Comparison of ENCODE assay signal across 13 cellular contexts in the genomic region with DNA sequence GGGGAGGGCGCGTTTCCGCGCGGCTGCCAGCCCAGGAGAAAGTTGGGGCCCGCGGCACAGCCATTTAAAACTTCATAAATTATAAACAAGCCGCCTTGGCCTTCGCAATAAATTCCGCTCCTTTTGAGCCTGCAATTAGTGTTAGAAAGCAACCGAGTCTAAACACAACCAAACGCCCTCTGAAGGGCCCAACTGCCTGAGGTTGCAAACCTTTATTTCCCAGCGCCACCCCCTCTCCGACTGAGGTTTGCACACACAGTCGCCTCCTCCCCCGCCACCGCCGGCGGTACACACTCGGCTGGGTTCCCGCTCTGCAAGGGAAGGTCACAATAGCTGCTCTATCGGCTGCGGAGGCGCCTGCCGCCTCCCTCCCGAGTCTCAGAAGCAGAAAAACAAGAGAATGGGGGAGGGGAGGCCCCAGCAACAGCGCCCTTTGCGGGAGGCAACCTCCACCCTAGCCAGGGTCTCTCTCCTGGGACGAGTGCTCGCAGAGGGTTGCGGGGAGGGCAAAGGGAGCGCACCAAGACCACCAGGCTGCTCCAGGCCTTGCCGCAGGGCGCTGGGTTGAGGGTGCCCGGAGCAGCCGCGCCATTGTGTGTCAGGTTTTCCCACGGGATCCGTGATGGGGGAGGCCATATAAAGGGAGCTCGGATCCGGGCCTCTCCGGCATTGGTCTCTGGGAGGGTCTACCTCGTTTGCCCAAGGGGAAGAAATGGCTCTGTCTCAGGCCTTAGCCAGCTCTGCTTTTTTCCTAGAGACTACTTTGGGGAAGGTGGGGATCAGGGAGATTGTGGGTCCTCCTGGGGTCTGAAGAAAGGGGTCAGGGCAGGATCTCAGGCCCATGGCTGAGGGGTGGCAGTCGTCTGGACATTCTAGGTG. TPM values are rescaled to one million over a fixed set of nuclear protein-coding genes. Genes with fewer than 3 reads are reported as not detected.
DNase-seq lines count a peak whose midpoint lies in the region; ATAC-seq and TF ChIP-seq lines count a peak whose summit lies in the region.
"Had no signal": no experiment of that assay in that cellular context is flagged by ENCODE, and none has a peak within 500 bp of the region (broad histone marks: within the 10 kb centered on the region; RNA-seq: fewer than 3 reads in every experiment).

No MANE protein-coding gene starts in this region.

- no peaks in the 10 kb centered on the region for H3K9me3 ChIP-seq in adipocyte (ENCODE audit: control insufficient read depth, low read length)
- H3K9me3 ChIP-seq in testis: no peaks in the 10 kb centered on the region

- ATAC-seq in activated T-cell treated with anti-CD3 and anti-CD28 coated beads, Interleukin-2, amount 50 U/mL, for 4 hours: peak; percentile 19 to 30
- ATAC-seq in left colon: peak; percentile 49
- no peak for ATAC-seq in effector memory CD8-positive, alpha-beta T cell (replicated peaks)
- ATAC-seq: T-cell had no signal

- TF ChIP-seq CTCF in testis (IDR thresholded peaks at IDR 0.05): no peak

- H3K9me3 Mint-ChIP-seq in activated T-cell treated with anti-CD3 and anti-CD28 coated beads, Interleukin-2, amount 50 U/mL, for 4 hours: no peaks in the 10 kb centered on the region
- no peaks in the 10 kb centered on the region for H3K9me3 Mint-ChIP-seq in effector memory CD8-positive, alpha-beta T cell
- H3K9me3 Mint-ChIP-seq: T-cell had no signal

- peaks cover 6% of the 10 kb centered on the region for H3K4me1 Mint-ChIP-seq in activated T-cell treated with anti-CD3 and anti-CD28 coated beads, Interleukin-2, amount 50 U/mL, for 4 hours (ENCODE audit: low read depth)
- peaks cover 0 to 8% of the 10 kb centered on the region in 2 donors for H3K4me1 Mint-ChIP-seq in effector memory CD8-positive, alpha-beta T cell (ENCODE audit: low read depth in 2 of 2)

- no peak overlapping the region for H3K4me3 Mint-ChIP-seq in activated T-cell treated with anti-CD3 and anti-CD28 coated beads, Interleukin-2, amount 50 U/mL, for 4 hours
- no peak overlapping the region for H3K4me3 Mint-ChIP-seq in effector memory CD8-positive, alpha-beta T cell

- no peak for DNase-seq in activated T-cell treated with anti-CD3 and anti-CD28 coated beads, Interleukin-2, amount 50 U/mL, for 4 hours
- DNase-seq in activated T-cell treated with anti-CD3 and anti-CD28 coated beads for 4 hours (no peak), adipocyte (ENCODE audit: low read depth) (no peak), left colon (peak; percentile 54 to 61), testis (peak; percentile 77), CD1c-positive myeloid dendritic cell (ENCODE audit: extremely low spot score) (no peak), AG20443 (ENCODE audit: low spot score) (no peak)
- no peak for DNase-seq in effector memory CD8-positive, alpha-beta T cell
- DNase-seq: activated effector memory CD4-positive, alpha-beta T cell treated with Interleukin-2 at 50 U/mL for 16 hours; NCI-H1417; T-cell had no signal

- H3K4me3 ChIP-seq in adipocyte (ENCODE audit: low read length): peak overlapping the region; percentile 47
- H3K4me3 ChIP-seq in testis: peak overlapping the region; percentile 39 to 52

- H3K36me3 Mint-ChIP-seq in activated T-cell treated with anti-CD3 and anti-CD28 coated beads, Interleukin-2, amount 50 U/mL, for 4 hours (ENCODE audit: insufficient read depth): no peaks in the 10 kb centered on the region
- H3K36me3 Mint-ChIP-seq in effector memory CD8-positive, alpha-beta T cell (ENCODE audit: insufficient read depth): peaks cover 2% of the 10 kb centered on the region
- H3K36me3 Mint-ChIP-seq: T-cell had no signal

- H3K27ac Mint-ChIP-seq in effector memory CD8-positive, alpha-beta T cell: no peak overlapping the region
- H3K27ac Mint-ChIP-seq: T-cell had no signal

- peak overlapping the region; percentile 71 to 76 for H3K27ac ChIP-seq in testis
- H3K27ac ChIP-seq: C4-2B had no signal

- H3K4me1 ChIP-seq in adipocyte (ENCODE audit: control insufficient read depth, insufficient read depth, low read length): peaks cover 17% of the 10 kb centered on the region
- peaks cover 39% of the 10 kb centered on the region for H3K4me1 ChIP-seq in testis

- intact Hi-C loops in left colon (cut with DNase I, micrococcal nuclease): no loop called here
- intact Hi-C loops in testis (cut with DNase I; ENCODE audit: low total_unique reads): no loop called here

- no peak for TF ChIP-seq POLR2A in testis (IDR thresholded peaks at IDR 0.05)

- H3K27me3 ChIP-seq in adipocyte (replicated peaks; ENCODE audit: control insufficient read depth, insufficient read depth, low read length) (no peaks in the 10 kb centered on the region), testis (no peaks in the 10 kb centered on the region)

- H3K27me3 Mint-ChIP-seq in activated T-cell treated with anti-CD3 and anti-CD28 coated beads, Interleukin-2, amount 50 U/mL, for 4 hours (ENCODE audit: low read depth): peaks cover 92% of the 10 kb centered on the region
- peaks cover 94 to 100% of the 10 kb centered on the region in 2 donors for H3K27me3 Mint-ChIP-seq in effector memory CD8-positive, alpha-beta T cell

- H3K9ac ChIP-seq in adipocyte (ENCODE audit: low read length): no peak overlapping the region

- H3K36me3 ChIP-seq in adipocyte (ENCODE audit: control insufficient read depth, insufficient read depth, low read length, severe bottlenecking) (no peaks in the 10 kb centered on the region), testis (ENCODE audit: low read depth, missing control alignments) (no peaks in the 10 kb centered on the region)

- WGBS in testis, 2 donors: 7 to 8% methylated on average over 26 to 44 of the region's 44 CpGs

RNA-seq across cellular contexts. Expression of a gene that starts 13.4 kb away (rescaled TPM):
- not detected for total RNA-seq in activated T-cell treated with anti-CD3 and anti-CD28 coated beads, Interleukin-2, amount 50 U/mL, for 4 hours
- 1 to 10 TPM; 3.5 to 6.9 TPM for total RNA-seq in left colon
- 1 to 10 TPM; 5.5 to 7.6 TPM for total RNA-seq in testis
- 1.8 TPM for polyA plus RNA-seq in testis (ENCODE audit: insufficient read depth, low read depth, low replicate concordance)
- total RNA-seq: fibroblast of lung, T-cell had no signal
- polyA plus RNA-seq: fibroblast of lung had no signal

RNA-seq across cellular contexts. Expression of a gene that starts 18.0 kb away (rescaled TPM):
- total RNA-seq in activated T-cell treated with anti-CD3 and anti-CD28 coated beads, Interleukin-2, amount 50 U/mL, for 4 hours: not detected
- total RNA-seq in left colon: 1 to 10 TPM; 3.8 to 9.5 TPM
- 10 to 100 TPM; 14.0 to 22.3 TPM for total RNA-seq in testis
- polyA plus RNA-seq in testis (ENCODE audit: insufficient read depth, low read depth, low replicate concordance): 2.7 TPM
- total RNA-seq: fibroblast of lung had no signal
- polyA plus RNA-seq: fibroblast of lung had no signal

RNA-seq across cellular contexts. Expression of a gene that starts 23.7 kb away (rescaled TPM):
- total RNA-seq in activated T-cell treated with anti-CD3 and anti-CD28 coated beads, Interleukin-2, amount 50 U/mL, for 4 hours: not detected
- total RNA-seq in left colon: 1 to 10 TPM; 3.8 to 9.7 TPM
- 10 to 100 TPM; 11.5 to 13.3 TPM for total RNA-seq in testis
- polyA plus RNA-seq in testis (ENCODE audit: insufficient read depth, low read depth, low replicate concordance): 2.7 TPM
- total RNA-seq: fibroblast of lung, T-cell had no signal
- polyA plus RNA-seq: fibroblast of lung had no signal

RNA-seq across cellular contexts. Expression of a gene that starts 45.6 kb away (rescaled TPM):
- under 1 TPM in 1 of 3 donors, not detected in 2; 0.11 TPM for total RNA-seq in activated T-cell treated with anti-CD3 and anti-CD28 coated beads, Interleukin-2, amount 50 U/mL, for 4 hours
- total RNA-seq in left colon: 1 to 10 TPM; 6.2 to 9.8 TPM
- total RNA-seq in testis: 10 to 100 TPM; 39.8 to 41.2 TPM
- 36.6 TPM for polyA plus RNA-seq in testis (ENCODE audit: insufficient read depth, low read depth, low replicate concordance)
- total RNA-seq: fibroblast of lung, T-cell had no signal
- polyA plus RNA-seq: fibroblast of lung had no signal

RNA-seq across cellular contexts. Expression of a gene that starts 52.6 kb away (rescaled TPM):
- total RNA-seq in activated T-cell treated with anti-CD3 and anti-CD28 coated beads, Interleukin-2, amount 50 U/mL, for 4 hours: not detected
- total RNA-seq in left colon (1 to 10 TPM; 1.4 to 5.8 TPM), testis (10 to 100 TPM; 15.7 to 21.2 TPM)
- 8.2 TPM for polyA plus RNA-seq in testis (ENCODE audit: insufficient read depth, low read depth, low replicate concordance)
- total RNA-seq: fibroblast of lung had no signal
- polyA plus RNA-seq: fibroblast of lung had no signal

Comparison
In these comparisons a context has a peak if more than half of its experiments do, and no peak if none do; other contexts are left out.
1. DNase-seq: peak in left colon (2 of 2) and testis (single experiment); none in activated T-cell treated with anti-CD3 and anti-CD28 coated beads, Interleukin-2, amount 50 U/mL, for 4 hours (single experiment), activated T-cell treated with anti-CD3 and anti-CD28 coated beads for 4 hours (single experiment), adipocyte (single experiment), CD1c-positive myeloid dendritic cell (single experiment), effector memory CD8-positive, alpha-beta T cell (0 of 3) and AG20443 (single experiment).
2. RNA of a gene that starts 13.4 kb away (total RNA-seq): 5.5 to 7.6 TPM in testis and 3.5 to 6.9 TPM in left colon; not detected in activated T-cell treated with anti-CD3 and anti-CD28 coated beads, Interleukin-2, amount 50 U/mL, for 4 hours; every median in the first group is over 4 times any median in the second.
3. RNA of a gene that starts 18.0 kb away (total RNA-seq): 14.0 to 22.3 TPM in testis and 3.8 to 9.5 TPM in left colon; not detected in activated T-cell treated with anti-CD3 and anti-CD28 coated beads, Interleukin-2, amount 50 U/mL, for 4 hours; every median in the first group is over 4 times any median in the second.
4. RNA of a gene that starts 23.7 kb away (total RNA-seq): 11.5 to 13.3 TPM in testis and 3.8 to 9.7 TPM in left colon; not detected in activated T-cell treated with anti-CD3 and anti-CD28 coated beads, Interleukin-2, amount 50 U/mL, for 4 hours; every median in the first group is over 4 times any median in the second.